25 cellular contexts compared by ENCODE assay signal in genomic region chr2:224850081-224850480, GRCh38.
A peak's percentile ranks its signal among the peaks of the same experiment; 100 is the strongest.
DNase-seq lines count a peak whose midpoint lies in the region; ATAC-seq and TF ChIP-seq lines count a peak whose summit lies in the region.
"Had no signal": no experiment of that assay in that cellular context is flagged by ENCODE, and none has a peak within 500 bp of the region (broad histone marks: within the 10 kb centered on the region; RNA-seq: fewer than 3 reads in every experiment).

No MANE protein-coding gene starts in this region.

- 96% methylated on average over 1 of the region's 1 CpG for WGBS in right cardiac atrium

- H3K9me3 ChIP-seq in right cardiac atrium (ENCODE audit: control insufficient read depth, low read length) = no peaks in the 10 kb centered on the region
- H3K9me3 ChIP-seq: A549, BE2C, lower lobe of right lung, neutrophil, spleen had no signal

- H3K36me3 Mint-ChIP-seq in activated T-cell treated with anti-CD3 and anti-CD28 coated beads, Interleukin-2, amount 50 U/mL, for 24 hours (ENCODE audit: low read depth) = peaks cover 97% of the 10 kb centered on the region
- H3K36me3 Mint-ChIP-seq in chondrocyte (ENCODE audit: low read depth) = peaks cover 13% of the 10 kb centered on the region

- no peaks in the 10 kb centered on the region for H3K27me3 ChIP-seq in right cardiac atrium (ENCODE audit: control insufficient read depth, insufficient read depth)
- H3K27me3 ChIP-seq: BE2C, neutrophil, spleen had no signal

- DNase-seq in activated T-cell treated with anti-CD3 and anti-CD28 coated beads, Interleukin-2, amount 50 U/mL, for 24 hours = no peak
- no peak for DNase-seq in activated T-cell treated with anti-CD3 and anti-CD28 coated beads, Interleukin-2, amount 50 U/mL, for 48 hours
- DNase-seq in RPMI7951 (ENCODE audit: low read depth) = peak; percentile 43
- no peak for DNase-seq in chondrocyte (ENCODE audit: low spot score)
- peak; percentile 23 for DNase-seq in putamen (ENCODE audit: low spot score)
- DNase-seq in DMS153 treated with DMSO at 0.1 percent for 48 hours (lab: John Stamatoyannopoulos, UW; ENCODE audit: unreplicated experiment) = no peak
- DNase-seq in right cardiac atrium = no peak
- no peak for DNase-seq in omental fat pad (ENCODE audit: low spot score)
- DNase-seq: activated CD8-positive, alpha-beta memory T cell treated with anti-CD3 and anti-CD28 coated beads, Interleukin-2, amount 50 U/mL, for 48 hours; activated naive CD4-positive, alpha-beta T cell; aorta; BE2C; DND-41; Karpas-422; kidney; lower lobe of right lung; NCI-H1105; NCI-H2107; NCI-H510A; spleen; WERI-Rb-1 had no signal

- H3K27me3 Mint-ChIP-seq in activated T-cell treated with anti-CD3 and anti-CD28 coated beads, Interleukin-2, amount 50 U/mL, for 24 hours = no peaks in the 10 kb centered on the region
- no peaks in the 10 kb centered on the region for H3K27me3 Mint-ChIP-seq in chondrocyte (ENCODE audit: low read depth)
- H3K27me3 Mint-ChIP-seq: central memory CD8-positive, alpha-beta T cell had no signal

- H3K27ac Mint-ChIP-seq in activated T-cell treated with anti-CD3 and anti-CD28 coated beads, Interleukin-2, amount 50 U/mL, for 24 hours = peak overlapping the region; percentile 61
- peak overlapping the region; percentile 10 for H3K27ac Mint-ChIP-seq in chondrocyte (ENCODE audit: unreplicated experiment)
- H3K27ac Mint-ChIP-seq: T-helper 2 cell treated with Interferon-gamma antibody and Interleukin-4, amounts not matched to agents 5 μg/mL and 100 μg/mL, for 36 hours had no signal

- no peak overlapping the region for H3K4me3 Mint-ChIP-seq in activated T-cell treated with anti-CD3 and anti-CD28 coated beads, Interleukin-2, amount 50 U/mL, for 24 hours
- H3K4me3 Mint-ChIP-seq in chondrocyte (ENCODE audit: unreplicated experiment) = no peak overlapping the region
- H3K4me3 Mint-ChIP-seq: central memory CD8-positive, alpha-beta T cell; T-helper 2 cell treated with Interferon-gamma antibody and Interleukin-4, amounts not matched to agents 5 μg/mL and 100 μg/mL, for 36 hours had no signal

- ATAC-seq in right cardiac atrium (no peak), omental fat pad (ENCODE audit: low FRiP score) (no peak)

- peaks cover 21% of the 10 kb centered on the region for H3K4me1 Mint-ChIP-seq in activated T-cell treated with anti-CD3 and anti-CD28 coated beads, Interleukin-2, amount 50 U/mL, for 24 hours (ENCODE audit: low read depth)
- peaks cover 18% of the 10 kb centered on the region for H3K4me1 Mint-ChIP-seq in chondrocyte (ENCODE audit: low read depth)
- H3K4me1 Mint-ChIP-seq: central memory CD8-positive, alpha-beta T cell had no signal

- no peaks in the 10 kb centered on the region for H3K9me3 Mint-ChIP-seq in activated T-cell treated with anti-CD3 and anti-CD28 coated beads, Interleukin-2, amount 50 U/mL, for 24 hours
- H3K9me3 Mint-ChIP-seq in chondrocyte (ENCODE audit: low read depth) = no peaks in the 10 kb centered on the region
- H3K9me3 Mint-ChIP-seq: central memory CD8-positive, alpha-beta T cell; T-helper 2 cell treated with Interferon-gamma antibody and Interleukin-4, amounts not matched to agents 5 μg/mL and 100 μg/mL, for 36 hours had no signal

- H3K4me1 ChIP-seq in right cardiac atrium (ENCODE audit: control insufficient read depth, insufficient read depth, low read length) = no peaks in the 10 kb centered on the region
- H3K4me1 ChIP-seq: BE2C, lower lobe of right lung had no signal

- H3K4me3 ChIP-seq in right cardiac atrium (ENCODE audit: low read length) = no peak overlapping the region
- H3K4me3 ChIP-seq: A549, lower lobe of right lung, spleen had no signal

- no peak for TF ChIP-seq CTCF in chondrocyte (IDR thresholded peaks at IDR 0.05)
- TF ChIP-seq CTCF in omental fat pad (IDR thresholded peaks at IDR 0.05) = no peak

- intact Hi-C loops in right cardiac atrium (cut with DNase I) = no loop called here

- H3K27ac ChIP-seq in right cardiac atrium (ENCODE audit: low read length) = no peak overlapping the region
- H3K27ac ChIP-seq: A549, lower lobe of right lung, neutrophil, WERI-Rb-1 had no signal

Comparison
In these comparisons a context has a peak if more than half of its experiments do, and no peak if none do; other contexts are left out.
1. DNase-seq: peak in RPMI7951 (single experiment) and putamen (single experiment); none in activated T-cell treated with anti-CD3 and anti-CD28 coated beads, Interleukin-2, amount 50 U/mL, for 24 hours (single experiment), activated T-cell treated with anti-CD3 and anti-CD28 coated beads, Interleukin-2, amount 50 U/mL, for 48 hours (0 of 2), chondrocyte (single experiment), DMS153 treated with DMSO at 0.1 percent for 48 hours (single experiment), right cardiac atrium (0 of 3) and omental fat pad (single experiment).